8 cellular contexts compared by ENCODE assay signal in the genomic region with DNA sequence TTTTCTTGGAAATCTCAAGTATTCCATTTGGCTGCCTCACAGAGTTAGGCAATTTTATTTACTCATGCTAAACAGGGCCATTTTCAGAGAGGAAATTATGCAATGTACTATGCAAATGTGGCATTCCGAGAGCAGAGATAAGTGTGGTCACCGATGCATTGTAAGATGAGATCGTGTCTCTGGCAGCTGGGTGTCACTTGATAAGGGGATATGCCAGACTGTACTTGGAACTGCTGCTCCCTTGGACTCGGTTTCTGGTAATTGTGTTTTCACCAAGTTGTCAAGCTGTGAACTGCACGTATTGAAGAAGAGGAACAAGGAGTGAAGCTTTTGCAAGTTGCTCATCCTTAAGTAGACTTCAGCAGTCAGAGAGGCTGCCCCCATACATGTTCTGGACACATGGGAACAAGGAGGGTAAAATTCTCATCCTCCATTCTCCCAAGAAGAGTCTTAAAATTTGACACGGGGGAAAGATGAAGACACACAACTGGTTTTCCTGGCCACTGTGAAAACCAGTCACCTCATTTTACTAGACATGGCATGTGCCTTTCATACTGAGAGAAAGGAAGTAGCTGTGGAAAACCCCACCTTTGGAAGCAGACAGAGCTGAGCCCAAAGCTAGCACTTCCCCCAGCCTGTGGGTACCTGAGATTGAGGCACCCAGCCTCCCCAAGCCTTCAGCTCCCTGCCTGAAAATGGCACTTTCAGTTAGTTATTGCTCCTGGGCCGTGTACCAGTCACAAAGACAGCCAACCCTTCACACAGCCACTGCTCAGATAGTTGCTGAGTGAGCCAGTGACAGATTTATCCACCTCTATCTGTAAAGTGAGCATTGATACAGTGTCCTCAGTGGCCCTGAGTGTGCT.
DNase-seq lines count a peak whose midpoint lies in the region; ATAC-seq and TF ChIP-seq lines count a peak whose summit lies in the region.

No MANE protein-coding gene starts in this region.

- no peak overlapping the region for H3K9ac ChIP-seq in Loucy (ENCODE audit: low read depth, low read length, poor library complexity, severe bottlenecking)

- H3K36me3 Mint-ChIP-seq in T-helper 17 cell (ENCODE audit: low read depth), result no peaks in the 10 kb centered on the region

- no peaks in the 10 kb centered on the region for H3K9me2 ChIP-seq in Loucy (replicated peaks; ENCODE audit: low read depth, low read length)

- no peaks in the 10 kb centered on the region for H4K20me1 ChIP-seq in Loucy (ENCODE audit: insufficient read depth, low read length, poor library complexity, severe bottlenecking)

- no peaks in the 10 kb centered on the region for H3K79me2 ChIP-seq in Loucy (ENCODE audit: insufficient read depth, low read length)

- H3K4me1 Mint-ChIP-seq in T-helper 17 cell, result peaks cover 26% of the 10 kb centered on the region

- ATAC-seq in T-helper 17 cell (peak; percentile 91), esophagus mucosa (peak; percentile 46)

- H3K36me3 ChIP-seq in Loucy (ENCODE audit: insufficient read depth, low read length), result no peaks in the 10 kb centered on the region

- no peak overlapping the region for H2AFZ ChIP-seq in Loucy (ENCODE audit: low read length)

- H3K27me3 Mint-ChIP-seq in T-helper 17 cell, result no peaks in the 10 kb centered on the region

- H3K4me3 Mint-ChIP-seq in T-helper 17 cell, result peak overlapping the region; percentile 43

- no peaks in the 10 kb centered on the region for H3K27me3 ChIP-seq in Loucy (ENCODE audit: insufficient read depth, low read length, poor library complexity, severe bottlenecking)

- no peak overlapping the region for H3K4me3 ChIP-seq in Loucy (ENCODE audit: low read length, poor library complexity, severe bottlenecking)

- DNase-seq in GM13977 (ENCODE audit: low spot score), result peak; percentile 68
- peak; percentile 95 for DNase-seq in HCEC 1CT
- DNase-seq in T-helper 17 cell, result no peak
- peak; percentile 88 for DNase-seq in non-pigmented ciliary epithelial cell (ENCODE audit: low read depth)
- no peak for DNase-seq in HT-29 (ENCODE audit: low spot score)
- DNase-seq in activated gamma-delta T cell (lab: John Stamatoyannopoulos, UW), result no peak

- H3K9me3 ChIP-seq in Loucy (ENCODE audit: insufficient read depth, low read depth, low read length) (no peaks in the 10 kb centered on the region), T-helper 17 cell (ENCODE audit: control insufficient read depth, low read length, poor library complexity, severe bottlenecking) (no peaks in the 10 kb centered on the region)

- H3K4me2 ChIP-seq in Loucy (ENCODE audit: low read depth, low read length, poor library complexity, severe bottlenecking), result peak overlapping the region; percentile 27

- peak overlapping the region; percentile 85 for H3K27ac Mint-ChIP-seq in T-helper 17 cell

- peaks cover 49% of the 10 kb centered on the region for H3K4me1 ChIP-seq in Loucy (ENCODE audit: insufficient read depth, low read length, poor library complexity, severe bottlenecking)

- H3F3A ChIP-seq in Loucy (ENCODE audit: low read depth), result peaks cover 2% of the 10 kb centered on the region; the same call in 1 of the 2 replicates

- TF ChIP-seq CTCF in GM13977 (IDR thresholded peaks at IDR 0.05; ENCODE audit: extremely low read depth, insufficient read depth, missing control alignments), result no peak
- TF ChIP-seq CTCF in Loucy (conservative IDR thresholded peaks at IDR 0.05; ENCODE audit: low read length), result no peak

- in situ Hi-C loops in GM13977 (cut with MboI; ENCODE audit: low pct_unique_long_range_greater_than_20kb, low sequenced_read_pairs, unreplicated experiment), result no loop called here

Comparison
In these comparisons a context has a peak if more than half of its experiments do, and no peak if none do; other contexts are left out.
1. DNase-seq: peak in GM13977 (single experiment), HCEC 1CT (single experiment) and non-pigmented ciliary epithelial cell (single experiment); none in T-helper 17 cell (0 of 3), HT-29 (single experiment) and activated gamma-delta T cell (single experiment).